ENCODE assay signal across 8 cellular contexts in the genomic region with DNA sequence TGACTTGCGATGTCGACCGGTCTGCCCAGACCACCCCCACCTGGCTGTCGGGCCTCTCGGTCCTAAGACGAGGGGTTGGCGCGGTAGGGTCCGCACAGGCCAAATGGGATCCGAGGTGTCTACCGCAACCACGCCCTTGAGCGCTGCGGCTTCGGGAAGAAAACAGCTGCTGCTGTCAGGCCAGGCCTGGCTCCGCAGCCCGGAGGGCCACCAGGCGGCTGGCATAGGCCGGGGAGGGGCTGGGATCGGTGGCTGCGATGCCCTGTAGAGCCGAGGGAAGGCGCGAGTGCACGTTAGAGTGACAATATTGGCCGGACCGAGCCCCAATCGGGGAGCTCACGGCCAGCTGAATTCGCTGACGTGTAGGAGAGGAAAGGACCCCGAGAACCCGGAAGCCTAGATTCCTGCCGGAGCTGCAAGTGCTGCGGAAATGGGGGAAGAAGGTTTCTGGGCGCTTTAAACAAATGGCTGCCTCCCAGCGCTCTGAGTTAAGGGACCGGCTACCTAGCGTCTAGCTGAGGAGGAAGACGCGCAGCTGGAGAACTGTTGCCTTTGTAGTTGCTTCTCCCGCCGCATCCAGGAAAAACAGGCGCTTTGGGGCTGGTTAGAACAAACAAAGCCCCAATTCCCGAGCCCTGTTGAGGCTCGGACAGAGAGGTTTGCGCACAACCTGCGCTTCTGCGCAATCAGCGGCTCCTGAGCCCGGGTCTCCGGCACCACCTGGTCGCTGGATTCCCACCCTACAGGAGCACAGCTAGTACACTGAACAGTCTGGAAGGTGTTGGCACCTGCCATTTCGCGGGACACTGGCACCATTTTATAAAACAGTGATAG. TPM values are rescaled to one million over a fixed set of nuclear protein-coding genes. Genes with fewer than 3 reads are reported as not detected.
DNase-seq lines count a peak whose midpoint lies in the region; TF ChIP-seq lines count a peak whose summit lies in the region.
"Had no signal": no experiment of that assay in that cellular context is flagged by ENCODE, and none has a peak within 500 bp of the region (broad histone marks: within the 10 kb centered on the region; RNA-seq: fewer than 3 reads in every experiment).

No MANE protein-coding gene starts in this region.

- peaks cover 34% of the 10 kb centered on the region for H3K4me1 Mint-ChIP-seq in HFFc6 (ENCODE audit: low read depth)

- TF ChIP-seq POLR2A in spleen (IDR thresholded peaks at IDR 0.05): no peak

- H3K4me1 ChIP-seq in spleen: peaks cover 0 to 34% (median 16%) of the 10 kb centered on the region in 6 donors

- H3K27me3 ChIP-seq in spleen (replicated peaks in 1 of 7): peaks cover 15 to 100% (median 100%) of the 10 kb centered on the region in 7 donors

- H3K27ac Mint-ChIP-seq in HFFc6: peak overlapping the region; percentile 71

- peaks cover 35% of the 10 kb centered on the region for H3K9me3 Mint-ChIP-seq in HFFc6

- H3K27me3 Mint-ChIP-seq in HFFc6 (ENCODE audit: insufficient read depth): peaks cover 72% of the 10 kb centered on the region

- H3K4me3 ChIP-seq in astrocyte of the cerebellum (ENCODE audit: low read depth, low read length) (peak overlapping the region; percentile 82), iPS-18c (ENCODE audit: insufficient read depth, low read depth, low read length) (peak overlapping the region; percentile 68), spleen (peak overlapping the region in 5 of 8 donors; percentile 13 to 51 (median 18))

- H3K36me3 Mint-ChIP-seq in HFFc6 (ENCODE audit: low read depth): peaks cover 23% of the 10 kb centered on the region

- 6 to 10% (median 7%) methylated on average over 44 to 55 of the region's 55 CpGs for WGBS in spleen, 5 donors

- H3K36me3 ChIP-seq in spleen: no peaks in the 10 kb centered on the region

- H3K27ac ChIP-seq in spleen: no peak overlapping the region

- H3K9me3 ChIP-seq in iPS-18c (ENCODE audit: control insufficient read depth, insufficient read depth, low read length): no peaks in the 10 kb centered on the region
- peaks cover 0 to 59% (median 0%) of the 10 kb centered on the region in 8 donors for H3K9me3 ChIP-seq in spleen

- TF ChIP-seq CTCF in HFFc6 (IDR thresholded peaks at IDR 0.05): peak; percentile 40
- peak; percentile 44 for TF ChIP-seq CTCF in astrocyte of the cerebellum (IDR thresholded peaks at IDR 0.05; ENCODE audit: low read depth, low read length, missing control alignments)
- TF ChIP-seq CTCF in spleen (IDR thresholded peaks at IDR 0.05 in 8 of 11, conservative IDR thresholded peaks at IDR 0.05 in 3 of 11): no peak

- peak; percentile 64 for DNase-seq in HFFc6
- DNase-seq in astrocyte of the cerebellum (ENCODE audit: low read depth): no peak
- peak; percentile 57 for DNase-seq in spleen
- DNase-seq in NCI-H2171 (lab: John Stamatoyannopoulos, UW): no peak
- no peak for DNase-seq in dedifferentiated amniotic fluid mesenchymal stem cell (ENCODE audit: extremely low spot score)
- DNase-seq in NCI-H146 (lab: John Stamatoyannopoulos, UW): no peak

- in situ Hi-C loops in astrocyte of the cerebellum (cut with HindIII; ENCODE audit: low sequenced_read_pairs): loop anchor here (25.0 kb wide), 1 partner anchor 580 kb away; no protein-coding TSS in a partner anchor

- peak overlapping the region; percentile 87 for H3K4me3 Mint-ChIP-seq in HFFc6

- intact Hi-C loops in spleen (cut with DNase I; ENCODE audit: low total_unique reads): no loop called here

RNA-seq across cellular contexts. Expression of a gene that starts 14.0 kb away (rescaled TPM):
- under 1 TPM; 0.28 to 0.58 (median 0.49) TPM for total RNA-seq in HFFc6 (2021; fragmentation: NEBNext Ultra II Directional; extraction: Animal tissue kit (Norgen Biotek cat#: 25700))
- total RNA-seq in spleen: not detected
- not detected for polyA plus RNA-seq in spleen
- polyA plus RNA-seq: esophagus had no signal

RNA-seq across cellular contexts. Expression of a gene that starts 16.9 kb away (rescaled TPM):
- 1 to 10 TPM in 1 of 6 experiments, under 1 TPM in 5; 0.43 to 1.0 (median 0.57) TPM for total RNA-seq in HFFc6 (2021; fragmentation: NEBNext Ultra II Directional; extraction: Animal tissue kit (Norgen Biotek cat#: 25700))
- total RNA-seq in spleen: not detected
- polyA plus RNA-seq in spleen: not detected
- polyA plus RNA-seq: esophagus had no signal

Comparison
In these comparisons a context has a peak if more than half of its experiments do, and no peak if none do; other contexts are left out.
1. DNase-seq: peak in HFFc6 (single experiment) and spleen (single experiment); none in astrocyte of the cerebellum (single experiment), NCI-H2171 (single experiment), dedifferentiated amniotic fluid mesenchymal stem cell (single experiment) and NCI-H146 (single experiment).
2. CTCF ChIP-seq: peak in HFFc6 (single experiment) and astrocyte of the cerebellum (single experiment); none in spleen (0 of 11).
3. H3K4me3 ChIP-seq: peak in every context shown above with its lines; median percentile 82 in astrocyte of the cerebellum; 68 in iPS-18c; 18 in spleen.